15 cellular contexts compared by ENCODE assay signal in genomic region chr3:122758877-122759670, GRCh38. TPM values are rescaled to one million over a fixed set of nuclear protein-coding genes. Genes with fewer than 3 reads are reported as not detected.
DNase-seq lines count a peak whose midpoint lies in the region; ATAC-seq lines count a peak whose summit lies in the region.
"Had no signal": no experiment of that assay in that cellular context is flagged by ENCODE, and none has a peak within 500 bp of the region (broad histone marks: within the 10 kb centered on the region; RNA-seq: fewer than 3 reads in every experiment).

No MANE protein-coding gene starts in this region.

- no peak for ATAC-seq in GM19455 (IDR thresholded peaks at IDR 0.05; ENCODE audit: unreplicated experiment)
- ATAC-seq: esophagus mucosa had no signal

- peak overlapping the region in 8 of 11 experiments; percentile 4 to 86 (median 55); a peak in 13 of 22 replicates for H3K4me2 ChIP-seq in BLaER1 treated with 17β-estradiol and CSF1 and Interleukin-3, amounts not matched to agents 10 nM and 100 nM
- H3K4me2 ChIP-seq in GM23248 (ENCODE audit: unreplicated experiment) (peak overlapping the region; percentile 36), mesendoderm (ENCODE audit: low read length) (no peak overlapping the region)
- H3K4me2 ChIP-seq: BLaER1 had no signal

- peak overlapping the region; percentile 75 for H3K27ac Mint-ChIP-seq in dendritic cell treated with granulocyte-macrophage colony-stimulating factor and Interleukin-4, amounts not matched to agents 40 ng/mL and 50 ng/mL, for 4 days
- H3K27ac Mint-ChIP-seq: activated T-helper 1 cell treated with anti-CD3 and anti-CD28 coated beads, Interleukin-12 subunit alpha, Interleukin-12 subunit beta, Interleukin-2, Interleukin-4 antibody, amounts not matched to agents 30 ng/mL and 10 ng/mL and 1 ng/mL, durations not matched to agents 14 hours and 24 hours and 36 hours had no signal

- no peaks in the 10 kb centered on the region; the same call in 1 of the 2 replicates for H3F3A ChIP-seq in GM23248 (ENCODE audit: insufficient read depth)

- peaks cover 54% of the 10 kb centered on the region for H3K36me3 Mint-ChIP-seq in dendritic cell treated with granulocyte-macrophage colony-stimulating factor and Interleukin-4, amounts not matched to agents 40 ng/mL and 50 ng/mL, for 4 days (ENCODE audit: low read depth)

- H3K79me1 ChIP-seq in mesendoderm (ENCODE audit: low read length) = no peaks in the 10 kb centered on the region

- H3K18ac ChIP-seq in mesendoderm (ENCODE audit: low read length) = no peak overlapping the region

- 50 to 55% methylated on average over 4 of the region's 4 CpGs for WGBS in GM23248 (ENCODE audit: low coverage in 1 of 2, low lambda C conversion rate in 2 of 2, missing lambda C conversion rate in 2 of 2), 2 experiments
- WGBS in mesendoderm (ENCODE audit: extremely low coverage, insufficient coverage, low lambda C conversion rate) = no CpG with 5 or more reads among the region's 4 CpGs

- H2BK15ac ChIP-seq in mesendoderm (replicated peaks; ENCODE audit: low read depth) = no peak overlapping the region

- H4K8ac ChIP-seq in mesendoderm (ENCODE audit: low read depth, low read length) = no peak overlapping the region

- no peak overlapping the region for H4K5ac ChIP-seq in mesendoderm (ENCODE audit: low read length)

- H3K9ac ChIP-seq in BLaER1 treated with 17β-estradiol and CSF1 and Interleukin-3, amounts not matched to agents 10 nM and 100 nM = no peak overlapping the region
- H3K9ac ChIP-seq in GM23248 = 0 out of 2 replicates have a peak overlapping the region, but pooled peaks have one; percentile 11
- no peak overlapping the region for H3K9ac ChIP-seq in mesendoderm (ENCODE audit: low read length)
- H3K9ac ChIP-seq: BLaER1 had no signal

- H3K9me3 Mint-ChIP-seq in dendritic cell treated with granulocyte-macrophage colony-stimulating factor and Interleukin-4, amounts not matched to agents 40 ng/mL and 50 ng/mL, for 4 days = no peaks in the 10 kb centered on the region
- H3K9me3 Mint-ChIP-seq: activated T-helper 1 cell treated with anti-CD3 and anti-CD28 coated beads, Interleukin-12 subunit alpha, Interleukin-12 subunit beta, Interleukin-2, Interleukin-4 antibody, amounts not matched to agents 30 ng/mL and 10 ng/mL and 1 ng/mL, durations not matched to agents 14 hours and 24 hours and 36 hours had no signal

- H3K4me3 Mint-ChIP-seq in dendritic cell treated with granulocyte-macrophage colony-stimulating factor and Interleukin-4, amounts not matched to agents 40 ng/mL and 50 ng/mL, for 4 days = peak overlapping the region; percentile 57
- H3K4me3 Mint-ChIP-seq: activated T-helper 1 cell treated with anti-CD3 and anti-CD28 coated beads, Interleukin-12 subunit alpha, Interleukin-12 subunit beta, Interleukin-2, Interleukin-4 antibody, amounts not matched to agents 30 ng/mL and 10 ng/mL and 1 ng/mL, durations not matched to agents 14 hours and 24 hours and 36 hours had no signal

- H4K20me1 ChIP-seq in BLaER1 treated with 17β-estradiol and CSF1 and Interleukin-3, amounts not matched to agents 10 nM and 100 nM = no peaks in the 10 kb centered on the region
- no peaks in the 10 kb centered on the region for H4K20me1 ChIP-seq in GM23248 (ENCODE audit: insufficient read depth)
- H4K20me1 ChIP-seq: BLaER1 had no signal

- H3K79me2 ChIP-seq in GM23248 (ENCODE audit: insufficient read depth) (no peaks in the 10 kb centered on the region), mesendoderm (ENCODE audit: control insufficient read depth, insufficient read depth, low read length) (no peaks in the 10 kb centered on the region)

- H3K27me3 Mint-ChIP-seq in dendritic cell treated with granulocyte-macrophage colony-stimulating factor and Interleukin-4, amounts not matched to agents 40 ng/mL and 50 ng/mL, for 4 days = no peaks in the 10 kb centered on the region

- no peak overlapping the region for H2BK120ac ChIP-seq in mesendoderm (ENCODE audit: low read depth, low read length)

- peak overlapping the region; percentile 48 for H2AFZ ChIP-seq in GM23248

- no peak overlapping the region for H2AK5ac ChIP-seq in mesendoderm (ENCODE audit: low read length)

- H3K9me2 ChIP-seq in GM23248 (ENCODE audit: insufficient read depth) = no peaks in the 10 kb centered on the region

- H3K27ac ChIP-seq in BLaER1 treated with 17β-estradiol and CSF1 and Interleukin-3, amounts not matched to agents 10 nM and 100 nM = peak overlapping the region in 7 of 11 experiments; percentile 10 to 61 (median 45); a peak in 12 of 22 replicates
- H3K27ac ChIP-seq in GM23248 (no peak overlapping the region), mesendoderm (ENCODE audit: low read depth, low read length) (no peak overlapping the region)
- H3K27ac ChIP-seq: BLaER1 had no signal

- in situ Hi-C loops in GM23248 (cut with MboI) = no loop called here

- H3K4me1 Mint-ChIP-seq in dendritic cell treated with granulocyte-macrophage colony-stimulating factor and Interleukin-4, amounts not matched to agents 40 ng/mL and 50 ng/mL, for 4 days (ENCODE audit: low read depth) = peaks cover 69% of the 10 kb centered on the region

- peaks cover 5 to 63% (median 25%) of the 10 kb centered on the region in 10 experiments; a peak in 17 of 20 replicates for H3K4me1 ChIP-seq in BLaER1 treated with 17β-estradiol and CSF1 and Interleukin-3, amounts not matched to agents 10 nM and 100 nM
- H3K4me1 ChIP-seq in GM23248 (ENCODE audit: insufficient read depth) (peaks cover 10% of the 10 kb centered on the region; the same call in 1 of the 2 replicates), mesendoderm (ENCODE audit: control insufficient read depth, low read depth, low read length) (peaks cover 3% of the 10 kb centered on the region)

- H3K36me3 ChIP-seq in BLaER1 treated with 17β-estradiol and CSF1 and Interleukin-3, amounts not matched to agents 10 nM and 100 nM = peaks cover 19 to 51% (median 26%) of the 10 kb centered on the region in 11 experiments
- H3K36me3 ChIP-seq in GM23248 (ENCODE audit: low read depth) (no peaks in the 10 kb centered on the region), mesendoderm (ENCODE audit: control insufficient read depth, insufficient read depth, low read length) (no peaks in the 10 kb centered on the region)

- intact Hi-C loops in dendritic cell treated with granulocyte-macrophage colony-stimulating factor and Interleukin-4, amounts not matched to agents 40 ng/mL and 50 ng/mL, for 4 days (cut with micrococcal nuclease) = loop anchor here (5.0 kb wide), 1 partner anchor 268 kb away; the partner anchor contains the start of gene SEMA5B

- no peaks in the 10 kb centered on the region for H3K27me3 ChIP-seq in BLaER1 treated with 17β-estradiol and CSF1 and Interleukin-3, amounts not matched to agents 10 nM and 100 nM
- H3K27me3 ChIP-seq in GM23248 (replicated peaks; ENCODE audit: insufficient read depth) (no peaks in the 10 kb centered on the region), mesendoderm (ENCODE audit: insufficient read depth, low read length, poor library complexity) (no peaks in the 10 kb centered on the region)
- H3K27me3 ChIP-seq: BLaER1 had no signal

- no peak overlapping the region for H3K4ac ChIP-seq in mesendoderm (ENCODE audit: low read depth, low read length)

- no peak overlapping the region for H2BK5ac ChIP-seq in mesendoderm (ENCODE audit: low read length)

- DNase-seq in GM23248 (no peak), mesendoderm (peak; percentile 9), NCI-H146 (lab: John Stamatoyannopoulos, UW) (no peak), NCI-H1105 treated with DMSO at 0.1 percent for 48 hours (lab: John Stamatoyannopoulos, UW) (no peak), NCI-H1930 (lab: John Stamatoyannopoulos, UW) (no peak)
- DNase-seq: activated CD4-positive, alpha-beta T cell treated with anti-CD3 and anti-CD28 coated beads, Interleukin-2, amount 50 U/mL, for 4 hours; DMS79 treated with DMSO at 0.1 percent for 48 hours; NCI-H345 had no signal

- peaks cover 0 to 8% (median 0%) of the 10 kb centered on the region in 11 experiments; a peak in 1 of 22 replicates for H3K9me3 ChIP-seq in BLaER1 treated with 17β-estradiol and CSF1 and Interleukin-3, amounts not matched to agents 10 nM and 100 nM (replicated peaks in 1 of 11)
- no peaks in the 10 kb centered on the region for H3K9me3 ChIP-seq in GM23248 (ENCODE audit: low read depth)
- H3K9me3 ChIP-seq: BLaER1 had no signal

- no peak overlapping the region for H3K56ac ChIP-seq in mesendoderm (ENCODE audit: low read length)

- no peak overlapping the region for H3K4me3 ChIP-seq in BLaER1 treated with 17β-estradiol and CSF1 and Interleukin-3, amounts not matched to agents 10 nM and 100 nM
- no peak overlapping the region for H3K4me3 ChIP-seq in GM23248
- no peak overlapping the region for H3K4me3 ChIP-seq in mesendoderm (ENCODE audit: low read length)
- H3K4me3 ChIP-seq: BLaER1, coronary artery had no signal

- H3K23ac ChIP-seq in mesendoderm (ENCODE audit: low read length) = no peak overlapping the region

RNA-seq across cellular contexts. Expression of gene HSPBAP1, which starts 34.6 kb away (rescaled TPM):
- 2.0 and 4.0 TPM in 2 replicates for total RNA-seq in GM23248 (2014; rRNA removed; shearing (Covaris generic))
- 4.3 and 4.7 TPM in 2 replicates for polyA plus RNA-seq in GM23248 (2016; fragmentation: Nextera tagmentation; extraction: Ambion mirVana)
- 4.7 TPM for polyA plus RNA-seq in mesendoderm (2013, experiment 1 of 2)
- 5.1 TPM for polyA plus RNA-seq in mesendoderm (2013, experiment 2 of 2)

RNA-seq across cellular contexts. Expression of gene SLC49A4, which starts 35.8 kb away (rescaled TPM):
- total RNA-seq in GM23248 (2014; rRNA removed; shearing (Covaris generic)) = 18.0 and 24.6 TPM in 2 replicates
- 13.3 and 13.8 TPM in 2 replicates for polyA plus RNA-seq in GM23248 (2016; fragmentation: Nextera tagmentation; extraction: Ambion mirVana)
- polyA plus RNA-seq in mesendoderm (2013, experiment 1 of 2) = 7.9 TPM
- polyA plus RNA-seq in mesendoderm (2013, experiment 2 of 2) = 7.4 TPM

Comparison
In these comparisons a context has a peak if more than half of its experiments do, and no peak if none do; other contexts are left out.
1. H3K27ac ChIP-seq: peak in BLaER1 treated with 17β-estradiol and CSF1 and Interleukin-3, amounts not matched to agents 10 nM and 100 nM (7 of 11); none in GM23248 (single experiment) and mesendoderm (single experiment).